Comparison of ENCODE assay signal across 11 cellular contexts in genomic region chr20:62918830-62919229, GRCh38.
DNase-seq lines count a peak whose midpoint lies in the region; ATAC-seq lines count a peak whose summit lies in the region.
"Had no signal": no experiment of that assay in that cellular context is flagged by ENCODE, and none has a peak within 500 bp of the region (broad histone marks: within the 10 kb centered on the region; RNA-seq: fewer than 3 reads in every experiment).

No MANE protein-coding gene starts in this region.

- ATAC-seq in GM18907 (IDR thresholded peaks at IDR 0.05; ENCODE audit: unreplicated experiment) (peak; percentile 42), HG03175 (IDR thresholded peaks at IDR 0.05; ENCODE audit: unreplicated experiment) (no peak)

- H3K27me3 Mint-ChIP-seq in activated naive CD4-positive, alpha-beta T cell treated with anti-CD3 and anti-CD28 coated beads, Interleukin-2, amount 50 U/mL, for 24 hours = no peaks in the 10 kb centered on the region

- DNase-seq in T follicular helper cell (ENCODE audit: low read depth) = peak; percentile 31
- DNase-seq in stimulated activated CD4-positive, alpha-beta T cell treated with anti-CD3 and anti-CD28 coated beads, Interleukin-12 subunit alpha, Interleukin-12 subunit beta, amount 100 ng/mL, for 4 hours = peak; percentile 16
- no peak for DNase-seq in NCI-H187 (lab: John Stamatoyannopoulos, UW)
- DNase-seq in NCI-H1048 (lab: John Stamatoyannopoulos, UW) = no peak
- no peak for DNase-seq in NCI-H748 (lab: John Stamatoyannopoulos, UW; ENCODE audit: unreplicated experiment)
- DNase-seq: DMS79 treated with DMSO at 0.1 percent for 48 hours, hypothalamus, NCI-H774 had no signal

- no peaks in the 10 kb centered on the region for H3K9me3 Mint-ChIP-seq in activated naive CD4-positive, alpha-beta T cell treated with anti-CD3 and anti-CD28 coated beads, Interleukin-2, amount 50 U/mL, for 24 hours

- H3K36me3 Mint-ChIP-seq in activated naive CD4-positive, alpha-beta T cell treated with anti-CD3 and anti-CD28 coated beads, Interleukin-2, amount 50 U/mL, for 24 hours = peaks cover 2% of the 10 kb centered on the region

- H3K4me1 Mint-ChIP-seq in activated naive CD4-positive, alpha-beta T cell treated with anti-CD3 and anti-CD28 coated beads, Interleukin-2, amount 50 U/mL, for 24 hours = peaks cover 89% of the 10 kb centered on the region

- peak overlapping the region; percentile 85 for H3K4me3 Mint-ChIP-seq in activated naive CD4-positive, alpha-beta T cell treated with anti-CD3 and anti-CD28 coated beads, Interleukin-2, amount 50 U/mL, for 24 hours

- peak overlapping the region; percentile 85 for H3K27ac Mint-ChIP-seq in activated naive CD4-positive, alpha-beta T cell treated with anti-CD3 and anti-CD28 coated beads, Interleukin-2, amount 50 U/mL, for 24 hours

Comparison
In these comparisons a context has a peak if more than half of its experiments do, and no peak if none do; other contexts are left out.
1. DNase-seq: peak in T follicular helper cell (single experiment) and stimulated activated CD4-positive, alpha-beta T cell treated with anti-CD3 and anti-CD28 coated beads, Interleukin-12 subunit alpha, Interleukin-12 subunit beta, amount 100 ng/mL, for 4 hours (single experiment); none in NCI-H187 (0 of 2), NCI-H1048 (single experiment) and NCI-H748 (single experiment).